In the genomic region with DNA sequence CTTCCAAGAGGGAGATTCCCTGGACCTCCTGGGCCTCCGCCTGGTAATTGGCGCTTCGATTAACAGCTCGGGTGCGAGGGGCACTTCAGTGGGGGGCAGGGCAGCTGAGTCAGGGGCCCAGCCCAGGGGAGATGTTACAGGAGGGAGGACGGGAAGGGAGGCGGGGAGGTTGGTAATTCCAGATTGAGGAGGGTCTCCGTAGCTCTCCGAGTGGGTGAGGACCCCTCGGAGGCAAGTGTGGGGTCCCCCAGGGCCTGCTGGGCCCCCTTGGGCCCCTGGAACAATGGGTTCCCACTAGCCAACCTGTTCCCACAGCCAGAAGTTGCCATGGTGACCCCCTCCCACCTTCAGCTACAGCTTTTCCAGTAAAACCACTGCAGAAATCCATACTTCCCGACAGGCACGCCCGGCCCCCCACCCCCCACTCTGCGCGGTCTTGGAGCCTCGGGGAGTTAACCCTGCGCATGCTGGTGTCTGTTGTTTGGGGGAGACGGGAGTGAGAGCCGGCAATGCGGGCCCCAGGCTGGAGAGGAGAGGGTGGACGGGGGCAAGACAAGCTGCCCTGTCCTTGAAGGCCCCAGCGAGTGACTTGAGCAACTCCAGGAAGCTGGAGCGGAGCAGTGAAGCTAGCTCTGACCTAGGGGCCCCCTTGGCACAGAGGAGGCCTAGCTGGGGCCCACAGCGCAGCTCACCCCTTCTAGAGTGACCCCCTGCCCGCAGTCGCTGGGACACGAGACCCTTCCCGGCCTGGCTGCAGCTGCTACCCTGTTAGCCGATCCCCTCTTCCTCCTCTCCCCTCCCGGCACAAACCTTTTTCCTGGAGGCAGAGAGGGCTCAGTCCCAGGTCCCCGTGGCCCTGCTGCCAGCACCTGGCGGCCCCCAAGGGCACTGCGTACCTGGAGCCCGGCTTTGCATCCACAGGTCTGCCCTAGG, we compare ENCODE assay signal across 16 cellular contexts. TPM values are rescaled to one million over a fixed set of nuclear protein-coding genes. Genes with fewer than 3 reads are reported as not detected.
A peak's percentile ranks its signal among the peaks of the same experiment; 100 is the strongest.
DNase-seq lines count a peak whose midpoint lies in the region; ATAC-seq and TF ChIP-seq lines count a peak whose summit lies in the region.
"Had no signal": no experiment of that assay in that cellular context is flagged by ENCODE, and none has a peak within 500 bp of the region (broad histone marks: within the 10 kb centered on the region; RNA-seq: fewer than 3 reads in every experiment).

No MANE protein-coding gene starts in this region.

- no peaks in the 10 kb centered on the region for H3K9me3 ChIP-seq in neural progenitor cell (ENCODE audit: low read depth)
- H3K9me3 ChIP-seq: adrenal gland, MG63, thyroid gland had no signal

- H3K27ac Mint-ChIP-seq in endothelial cell (ENCODE audit: unreplicated experiment): peak overlapping the region; percentile 24
- H3K27ac Mint-ChIP-seq in neural progenitor cell: peak overlapping the region; percentile 81

- H3K79me2 ChIP-seq in neural progenitor cell (ENCODE audit: low read depth): no peaks in the 10 kb centered on the region

- H3K36me3 ChIP-seq in neural progenitor cell: no peaks in the 10 kb centered on the region
- H3K36me3 ChIP-seq: adrenal gland, MG63, thyroid gland had no signal

- DNase-seq in G401 (ENCODE audit: low spot score) (peak; percentile 30), NCI-H2227 treated with DMSO at 0.1 percent for 48 hours (lab: John Stamatoyannopoulos, UW) (peak; percentile 79), endothelial cell (ENCODE audit: low spot score) (no peak), neural progenitor cell (ENCODE audit: low spot score) (peak; percentile 43), T-helper 2 cell (no peak), putamen (ENCODE audit: low spot score) (no peak), NCI-H748 treated with DMSO at 0.1 percent for 48 hours (lab: John Stamatoyannopoulos, UW) (no peak)
- DNase-seq: erythroblast, MG63, NCI-H82, T1000, thyroid gland had no signal

- H2AFZ ChIP-seq in neural progenitor cell (replicated peaks): peak overlapping the region; percentile 73

- TF ChIP-seq CTCF in endothelial cell (IDR thresholded peaks at IDR 0.05; ENCODE audit: unreplicated experiment) (no peak), neural progenitor cell (IDR thresholded peaks at IDR 0.05) (no peak)

- peaks cover 27% of the 10 kb centered on the region for H3F3A ChIP-seq in neural progenitor cell (ENCODE audit: low read depth)

- H3K4me1 Mint-ChIP-seq in endothelial cell (ENCODE audit: unreplicated experiment) (peaks cover 48% of the 10 kb centered on the region), neural progenitor cell (peaks cover 62% of the 10 kb centered on the region)

- no peak overlapping the region for H3K27ac ChIP-seq in neural progenitor cell
- H3K27ac ChIP-seq: thyroid gland had no signal

- H3K27me3 Mint-ChIP-seq in endothelial cell (ENCODE audit: unreplicated experiment) (peaks cover 10% of the 10 kb centered on the region), neural progenitor cell (ENCODE audit: insufficient read depth, low read depth) (peaks cover 7% of the 10 kb centered on the region)

- no peaks in the 10 kb centered on the region for H4K20me1 ChIP-seq in neural progenitor cell (ENCODE audit: low read depth)

- in situ Hi-C loops in G401 (cut with HindIII; ENCODE audit: low sequenced_read_pairs): loop anchor here (25.0 kb wide), 1 partner anchor 168 kb away; no protein-coding TSS in a partner anchor

- no peak for ATAC-seq in HG03571 (IDR thresholded peaks at IDR 0.05; ENCODE audit: unreplicated experiment)
- ATAC-seq: GM12878 had no signal

- no peaks in the 10 kb centered on the region for H3K36me3 Mint-ChIP-seq in endothelial cell (ENCODE audit: low read depth, unreplicated experiment)
- H3K36me3 Mint-ChIP-seq in neural progenitor cell: no peaks in the 10 kb centered on the region

- H3K9me3 Mint-ChIP-seq in endothelial cell (ENCODE audit: unreplicated experiment): no peaks in the 10 kb centered on the region
- H3K9me3 Mint-ChIP-seq in neural progenitor cell: no peaks in the 10 kb centered on the region

- H3K9ac ChIP-seq in neural progenitor cell: no peak overlapping the region

- H3K27me3 ChIP-seq in neural progenitor cell: no peaks in the 10 kb centered on the region
- H3K27me3 ChIP-seq: MG63, thyroid gland had no signal

- peaks cover 48% of the 10 kb centered on the region for H3K4me1 ChIP-seq in neural progenitor cell

- H3K4me2 ChIP-seq in neural progenitor cell: peak overlapping the region; percentile 54

- H3K4me3 ChIP-seq in neural progenitor cell: no peak overlapping the region
- H3K4me3 ChIP-seq: adrenal gland, GM12878, MG63, thyroid gland had no signal

- H3K4me3 Mint-ChIP-seq in endothelial cell (ENCODE audit: unreplicated experiment): no peak overlapping the region
- peak overlapping the region; percentile 41 for H3K4me3 Mint-ChIP-seq in neural progenitor cell

RNA-seq across cellular contexts. Expression of gene TMEM235, which starts 37.8 kb away (rescaled TPM):
- total RNA-seq in G401 (2014; rRNA removed; shearing (Covaris generic)): not detected in 2 replicates
- 21.1 TPM for total RNA-seq in endothelial cell (ENCODE audit: unreplicated experiment)
- total RNA-seq in neural progenitor cell (ENCODE audit: low replicate concordance): 0.09 TPM in 1 of 2 replicates, not detected in the other
- total RNA-seq: adrenal gland, GM12878, pulmonary artery endothelial cell, thyroid gland had no signal

RNA-seq across cellular contexts. Expression of gene BIRC5, which starts 55.2 kb away (rescaled TPM):
- total RNA-seq in G401 (2014; rRNA removed; shearing (Covaris generic)): 170 and 172 TPM in 2 replicates
- total RNA-seq in endothelial cell (ENCODE audit: unreplicated experiment): 22.0 TPM
- 144 and 169 TPM in 2 replicates for total RNA-seq in neural progenitor cell (ENCODE audit: low replicate concordance)

Comparison
In these comparisons a context has a peak if more than half of its experiments do, and no peak if none do; other contexts are left out.
1. DNase-seq: peak in G401 (single experiment), NCI-H2227 treated with DMSO at 0.1 percent for 48 hours (single experiment) and neural progenitor cell (single experiment); none in endothelial cell (single experiment), T-helper 2 cell (0 of 5), putamen (single experiment) and NCI-H748 treated with DMSO at 0.1 percent for 48 hours (single experiment).
2. RNA of gene TMEM235, which starts 37.8 kb away (total RNA-seq): 21.1 TPM in endothelial cell (single experiment); not detected in G401 and 0.09 TPM in neural progenitor cell; every median in the first group is over 10 times any median in the second.